In genomic region chr1:209988706-209989105, GRCh38 we compare ENCODE assay signal across 18 cellular contexts. TPM values are rescaled to one million over a fixed set of nuclear protein-coding genes. Genes with fewer than 3 reads are reported as not detected.
"Had no signal": no experiment of that assay in that cellular context is flagged by ENCODE, and none has a peak within 500 bp of the region (broad histone marks: within the 10 kb centered on the region; RNA-seq: fewer than 3 reads in every experiment).

No MANE protein-coding gene starts in this region.

- ATAC-seq: left colon; natural killer cell treated with Interleukin-12 subunit alpha and Interleukin-12 subunit beta and Interleukin-15 and Interleukin-18, amount 100 ng/mL, for 72 hours; sciatic nerve; stimulated activated memory B cell treated with anti-CD40 and anti-IgM and Interleukin-4, amounts not matched to agents 10 μg/mL and 1 μg/mL and 100 μg/mL, for 72 hours had no signal

- DNase-seq: activated B cell treated with CpG ODN at 0.5 μM for 24 hours; activated CD4-positive, alpha-beta T cell treated with anti-CD3 and anti-CD28 coated beads, Interleukin-2, amount 50 U/mL, for 1 hour; activated naive CD4-positive, alpha-beta T cell treated with anti-CD3 and anti-CD28 coated beads, Interleukin-2, amount 50 U/mL, for 16 hours; activated T-cell treated with anti-CD3 and anti-CD28 coated beads for 4 hours; adrenal gland; hypothalamus; left colon; nucleus accumbens; spleen; stimulated activated CD4-positive, alpha-beta T cell treated with anti-CD3 and anti-CD28 coated beads, Interleukin-1b, Interleukin-23, amount 100 ng/mL, for 48 hours; tibial artery had no signal

- H3K27me3 ChIP-seq: adrenal gland, tibial artery, vagina had no signal

- H3K9me3 ChIP-seq: adrenal gland, vagina had no signal

- H3K27ac ChIP-seq: adrenal gland, spleen, tibial artery, vagina had no signal

- H3K4me3 ChIP-seq: adrenal gland, spleen, tibial artery, vagina had no signal

- H3K36me3 ChIP-seq: adrenal gland, spleen, tibial artery, vagina had no signal

- H3K4me1 ChIP-seq: adrenal gland, spleen, tibial artery, vagina had no signal

RNA-seq across cellular contexts. Expression of gene SYT14, which starts 50.7 kb away (rescaled TPM):
- total RNA-seq: activated B cell treated with CpG ODN at 0.5 μM for 24 hours; activated CD8-positive, alpha-beta memory T cell treated with anti-CD3 and anti-CD28 coated beads for 36 hours; activated T-helper 2 cell treated with anti-CD3 and anti-CD28 coated beads, Interferon-gamma antibody, Interleukin-2, Interleukin-4, amounts not matched to agents 10 μg/mL and 5 μg/mL and 100 μg/mL, durations not matched to agents 14 hours and 24 hours and 36 hours; natural killer cell treated with Interleukin-12 subunit alpha and Interleukin-12 subunit beta and Interleukin-15 and Interleukin-18, amount 100 ng/mL, for 72 hours; posterior vena cava; spleen had no signal
